In the genomic region with DNA sequence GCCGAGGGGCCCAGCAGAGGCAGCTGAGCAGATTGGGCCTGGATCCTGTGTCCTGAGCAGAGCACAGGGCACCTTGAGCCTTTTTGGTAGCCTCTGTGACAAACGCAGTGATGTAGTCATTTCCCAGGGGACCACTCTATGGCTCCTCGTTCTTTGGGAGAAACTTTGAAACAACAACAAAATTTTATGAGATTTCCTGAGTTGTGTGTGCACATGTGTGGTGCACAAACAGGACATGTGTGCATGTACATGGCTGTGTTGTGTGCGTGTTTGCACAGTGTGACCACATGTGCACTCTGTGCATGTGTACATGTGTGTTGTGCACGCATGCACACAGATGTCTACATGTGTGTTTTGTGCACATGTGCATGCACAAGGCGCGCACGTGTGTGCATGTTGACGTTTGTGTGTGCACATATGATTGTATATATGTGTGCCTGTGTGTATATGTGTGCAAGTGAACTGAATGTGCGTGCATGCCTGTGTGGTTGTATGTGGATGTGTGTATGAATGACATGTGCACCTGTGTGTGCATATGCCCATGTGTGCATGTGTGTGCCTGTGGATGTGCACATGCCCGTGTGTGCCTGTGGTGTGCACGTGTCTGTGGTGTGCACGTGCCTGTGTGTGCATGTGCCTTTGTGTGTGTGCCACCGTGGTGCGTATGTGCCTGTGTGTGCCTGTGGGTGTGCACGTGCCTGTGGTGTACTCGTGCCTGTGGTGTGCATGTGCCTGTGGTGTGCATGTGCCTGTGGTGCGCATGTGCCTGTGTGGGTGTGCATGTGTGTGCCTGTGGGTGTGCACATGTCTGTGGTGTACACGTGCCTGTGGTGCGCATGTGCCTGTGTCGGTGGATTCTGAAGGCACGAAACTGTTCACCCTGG, we compare ENCODE assay signal across 20 cellular contexts.
DNase-seq lines count a peak whose midpoint lies in the region; ATAC-seq and TF ChIP-seq lines count a peak whose summit lies in the region.
"Had no signal": no experiment of that assay in that cellular context is flagged by ENCODE, and none has a peak within 500 bp of the region (broad histone marks: within the 10 kb centered on the region; RNA-seq: fewer than 3 reads in every experiment).

No MANE protein-coding gene starts in this region.

- peak; percentile 5 for DNase-seq in activated T-cell treated with anti-CD3 and anti-CD28 coated beads, Interleukin-2, amount 50 U/mL, for 24 hours
- no peak for DNase-seq in activated T-cell treated with anti-CD3 and anti-CD28 coated beads, Interleukin-2, amount 50 U/mL, for 4 hours
- DNase-seq in coronary artery (ENCODE audit: low spot score) (peak; percentile 43), lower lobe of right lung (peak; percentile 28), type B pancreatic cell (ENCODE audit: extremely low spot score, unreplicated experiment) (peak; percentile 45)
- DNase-seq: central memory CD4-positive, alpha-beta T cell; effector memory CD8-positive, alpha-beta T cell; EL; NCI-H2227 treated with DMSO at 0.1 percent for 48 hours; NCI-H82; SHP77 treated with DMSO at 0.1 percent for 48 hours; sigmoid colon; stimulated activated CD4-positive, alpha-beta T cell treated with anti-CD3 and anti-CD28 coated beads, Interleukin-1b, Interleukin-23, amount 100 ng/mL, for 48 hours; stimulated activated naive CD8-positive, alpha-beta T cell treated with anti-CD3 and anti-CD28 coated beads, Interleukin-15, Interleukin-2, amounts not matched to agents 100 U/mL and 50 U/mL, for 24 hours; T-helper 17 cell had no signal

- TF ChIP-seq CTCF in coronary artery (IDR thresholded peaks at IDR 0.05) (no peak), lower lobe of right lung (IDR thresholded peaks at IDR 0.05) (no peak), type B pancreatic cell (conservative IDR thresholded peaks at IDR 0.05) (no peak)

- no peaks in the 10 kb centered on the region for H3K27me3 Mint-ChIP-seq in activated T-cell treated with anti-CD3 and anti-CD28 coated beads, Interleukin-2, amount 50 U/mL, for 24 hours
- no peaks in the 10 kb centered on the region for H3K27me3 Mint-ChIP-seq in activated T-cell treated with anti-CD3 and anti-CD28 coated beads, Interleukin-2, amount 50 U/mL, for 4 hours (ENCODE audit: low read depth)
- H3K27me3 Mint-ChIP-seq in type B pancreatic cell = no peaks in the 10 kb centered on the region
- H3K27me3 Mint-ChIP-seq: T-helper 17 cell had no signal

- no peak overlapping the region for H3K4me3 Mint-ChIP-seq in activated T-cell treated with anti-CD3 and anti-CD28 coated beads, Interleukin-2, amount 50 U/mL, for 24 hours
- H3K4me3 Mint-ChIP-seq in activated T-cell treated with anti-CD3 and anti-CD28 coated beads, Interleukin-2, amount 50 U/mL, for 4 hours = no peak overlapping the region
- H3K4me3 Mint-ChIP-seq in type B pancreatic cell = no peak overlapping the region
- H3K4me3 Mint-ChIP-seq: effector memory CD8-positive, alpha-beta T cell; T-helper 17 cell had no signal

- H3K36me3 ChIP-seq in lower lobe of right lung = no peaks in the 10 kb centered on the region
- H3K36me3 ChIP-seq: pancreas, sigmoid colon had no signal

- intact Hi-C loops in lower lobe of right lung (cut with DNase I) = no loop called here

- no peak overlapping the region for H3K27ac Mint-ChIP-seq in activated T-cell treated with anti-CD3 and anti-CD28 coated beads, Interleukin-2, amount 50 U/mL, for 24 hours
- H3K27ac Mint-ChIP-seq in type B pancreatic cell = no peak overlapping the region
- H3K27ac Mint-ChIP-seq: effector memory CD8-positive, alpha-beta T cell had no signal

- no peaks in the 10 kb centered on the region for H3K4me1 Mint-ChIP-seq in activated T-cell treated with anti-CD3 and anti-CD28 coated beads, Interleukin-2, amount 50 U/mL, for 24 hours (ENCODE audit: low read depth)
- no peaks in the 10 kb centered on the region for H3K4me1 Mint-ChIP-seq in activated T-cell treated with anti-CD3 and anti-CD28 coated beads, Interleukin-2, amount 50 U/mL, for 4 hours (ENCODE audit: low read depth)
- H3K4me1 Mint-ChIP-seq in type B pancreatic cell (ENCODE audit: unreplicated experiment) = no peaks in the 10 kb centered on the region
- H3K4me1 Mint-ChIP-seq: T-helper 17 cell had no signal

- H3K9me3 ChIP-seq in lower lobe of right lung = no peaks in the 10 kb centered on the region
- H3K9me3 ChIP-seq: pancreas, sigmoid colon had no signal

- peaks cover 4% of the 10 kb centered on the region for H3K27me3 ChIP-seq in lower lobe of right lung (ENCODE audit: low read depth)
- H3K27me3 ChIP-seq: pancreas, sigmoid colon had no signal

- no peaks in the 10 kb centered on the region for H3K36me3 Mint-ChIP-seq in activated T-cell treated with anti-CD3 and anti-CD28 coated beads, Interleukin-2, amount 50 U/mL, for 24 hours (ENCODE audit: low read depth)
- H3K36me3 Mint-ChIP-seq in activated T-cell treated with anti-CD3 and anti-CD28 coated beads, Interleukin-2, amount 50 U/mL, for 4 hours (ENCODE audit: insufficient read depth) = no peaks in the 10 kb centered on the region
- no peaks in the 10 kb centered on the region for H3K36me3 Mint-ChIP-seq in type B pancreatic cell

- H3K9me3 Mint-ChIP-seq in activated T-cell treated with anti-CD3 and anti-CD28 coated beads, Interleukin-2, amount 50 U/mL, for 24 hours = no peaks in the 10 kb centered on the region
- H3K9me3 Mint-ChIP-seq in activated T-cell treated with anti-CD3 and anti-CD28 coated beads, Interleukin-2, amount 50 U/mL, for 4 hours = no peaks in the 10 kb centered on the region
- H3K9me3 Mint-ChIP-seq in type B pancreatic cell = peaks cover under 1% of the 10 kb centered on the region
- H3K9me3 Mint-ChIP-seq: effector memory CD8-positive, alpha-beta T cell had no signal

- H3K4me3 ChIP-seq in coronary artery (no peak overlapping the region), lower lobe of right lung (no peak overlapping the region)
- H3K4me3 ChIP-seq: pancreas, sigmoid colon had no signal

- ATAC-seq in activated T-cell treated with anti-CD3 and anti-CD28 coated beads, Interleukin-2, amount 50 U/mL, for 4 hours = no peak
- ATAC-seq in lower lobe of right lung (no peak), GM21423 (IDR thresholded peaks at IDR 0.05; ENCODE audit: unreplicated experiment) (no peak), GM18511 (IDR thresholded peaks at IDR 0.05; ENCODE audit: unreplicated experiment) (no peak), GM19395 (IDR thresholded peaks at IDR 0.05; ENCODE audit: unreplicated experiment) (no peak)
- ATAC-seq: activated CD4-positive, CD25-positive, alpha-beta regulatory T cell treated with anti-CD3 and anti-CD28 coated beads, Interleukin-2, amount 50 U/mL, for 24 hours; effector memory CD8-positive, alpha-beta T cell; pancreas; stimulated activated naive CD8-positive, alpha-beta T cell treated with anti-CD3 and anti-CD28 coated beads, Interleukin-15, Interleukin-2, amounts not matched to agents 100 U/mL and 50 U/mL, for 24 hours; T-helper 17 cell had no signal

- H3K27ac ChIP-seq in coronary artery = no peak overlapping the region
- H3K27ac ChIP-seq in lower lobe of right lung = no peak overlapping the region
- H3K27ac ChIP-seq: pancreas, sigmoid colon had no signal

- no peaks in the 10 kb centered on the region for H3K4me1 ChIP-seq in lower lobe of right lung
- H3K4me1 ChIP-seq: pancreas, sigmoid colon had no signal
